In genomic region chr7:103702982-103703381, GRCh38 we compare ENCODE assay signal across 24 cellular contexts.
"Had no signal": no experiment of that assay in that cellular context is flagged by ENCODE, and none has a peak within 500 bp of the region (broad histone marks: within the 10 kb centered on the region; RNA-seq: fewer than 3 reads in every experiment).

No MANE protein-coding gene starts in this region.

- H3K4me1 ChIP-seq: gastrocnemius medialis, neural progenitor cell, prostate gland, spleen, tibial nerve, upper lobe of left lung, uterus had no signal

- H3K27ac Mint-ChIP-seq: mesothelial cell of epicardium; naive B cell; natural killer cell treated with Interleukin-12 subunit alpha and Interleukin-12 subunit beta and Interleukin-15 and Interleukin-18, amount 100 ng/mL, for 72 hours; neural progenitor cell; stimulated activated naive B cell treated with anti-CD40 and anti-IgM and Interleukin-4, amounts not matched to agents 10 μg/mL and 1 μg/mL and 100 μg/mL, for 72 hours; stimulated activated naive CD8-positive, alpha-beta T cell treated with anti-CD3 and anti-CD28 coated beads, Interleukin-15, Interleukin-2, amounts not matched to agents 100 ng/mL and 50 ng/mL, for 24 hours had no signal

- ATAC-seq: gastrocnemius medialis; left lobe of liver; mucosa of descending colon; natural killer cell treated with Interleukin-12 subunit alpha and Interleukin-12 subunit beta and Interleukin-15 and Interleukin-18, amount 100 ng/mL, for 72 hours; right cardiac atrium; stimulated activated naive B cell treated with anti-CD40 and anti-IgM and Interleukin-4, amounts not matched to agents 10 μg/mL and 1 μg/mL and 100 μg/mL, for 72 hours had no signal

- H3K4me3 Mint-ChIP-seq: mesothelial cell of epicardium; naive B cell; natural killer cell treated with Interleukin-12 subunit alpha and Interleukin-12 subunit beta and Interleukin-15 and Interleukin-18, amount 100 ng/mL, for 72 hours; neural progenitor cell; stimulated activated naive B cell treated with anti-CD40 and anti-IgM and Interleukin-4, amounts not matched to agents 10 μg/mL and 1 μg/mL and 100 μg/mL, for 72 hours; stimulated activated naive CD8-positive, alpha-beta T cell treated with anti-CD3 and anti-CD28 coated beads, Interleukin-15, Interleukin-2, amounts not matched to agents 100 ng/mL and 50 ng/mL, for 24 hours had no signal

- H3K36me3 ChIP-seq: gastrocnemius medialis, neural progenitor cell, prostate gland, spleen, thoracic aorta, tibial nerve, upper lobe of left lung, uterus had no signal

- H3K4me1 Mint-ChIP-seq: naive B cell; neural progenitor cell; stimulated activated naive B cell treated with anti-CD40 and anti-IgM and Interleukin-4, amounts not matched to agents 10 μg/mL and 1 μg/mL and 100 μg/mL, for 72 hours had no signal

- H3K4me3 ChIP-seq: dorsolateral prefrontal cortex, gastrocnemius medialis, mucosa of descending colon, neural progenitor cell, prostate gland, skin epidermis, spleen, thoracic aorta, tibial nerve, upper lobe of left lung, uterus had no signal

- H3K36me3 Mint-ChIP-seq: mesothelial cell of epicardium; naive B cell; natural killer cell treated with Interleukin-12 subunit alpha and Interleukin-12 subunit beta and Interleukin-15 and Interleukin-18, amount 100 ng/mL, for 72 hours; neural progenitor cell; stimulated activated naive B cell treated with anti-CD40 and anti-IgM and Interleukin-4, amounts not matched to agents 10 μg/mL and 1 μg/mL and 100 μg/mL, for 72 hours had no signal

- H3K27ac ChIP-seq: gastrocnemius medialis, neural progenitor cell, prostate gland, skin epidermis, spleen, thoracic aorta, tibial nerve, upper lobe of left lung, uterus had no signal

- H3K9ac ChIP-seq: neural progenitor cell had no signal

- FAIRE-seq: colon, kidney had no signal

- H2AFZ ChIP-seq: neural progenitor cell had no signal

- DNase-seq: effector CD4-positive, alpha-beta T cell; gastrocnemius medialis; head of caudate nucleus; kidney; mesenchymal stem cell; mucosa of descending colon; naive B cell; right cardiac atrium; spleen; stimulated activated CD4-positive, alpha-beta T cell treated with anti-CD3 and anti-CD28 coated beads, Interleukin-4, amount 100 ng/mL, for 4 hours; stimulated activated naive B cell treated with anti-CD40 and anti-IgM and Interleukin-4, amounts not matched to agents 10 μg/mL and 1 μg/mL and 100 μg/mL, for 72 hours; upper lobe of left lung; uterus had no signal

- H3K4me2 ChIP-seq: neural progenitor cell had no signal

- H3K9me3 Mint-ChIP-seq: mesothelial cell of epicardium; natural killer cell treated with Interleukin-12 subunit alpha and Interleukin-12 subunit beta and Interleukin-15 and Interleukin-18, amount 100 ng/mL, for 72 hours; neural progenitor cell; stimulated activated naive B cell treated with anti-CD40 and anti-IgM and Interleukin-4, amounts not matched to agents 10 μg/mL and 1 μg/mL and 100 μg/mL, for 72 hours; stimulated activated naive CD8-positive, alpha-beta T cell treated with anti-CD3 and anti-CD28 coated beads, Interleukin-15, Interleukin-2, amounts not matched to agents 100 ng/mL and 50 ng/mL, for 24 hours had no signal

- H3K9me3 ChIP-seq: gastrocnemius medialis, mucosa of descending colon, prostate gland, spleen, thoracic aorta, tibial nerve, upper lobe of left lung, uterus had no signal

- H3K27me3 ChIP-seq: gastrocnemius medialis, neural progenitor cell, spleen, tibial nerve, upper lobe of left lung, uterus had no signal

- H3K27me3 Mint-ChIP-seq: natural killer cell treated with Interleukin-12 subunit alpha and Interleukin-12 subunit beta and Interleukin-15 and Interleukin-18, amount 100 ng/mL, for 72 hours; stimulated activated naive B cell treated with anti-CD40 and anti-IgM and Interleukin-4, amounts not matched to agents 10 μg/mL and 1 μg/mL and 100 μg/mL, for 72 hours had no signal
